ENCODE assay signal across 31 cellular contexts in genomic region chr1:113219828-113220227, GRCh38.
"Had no signal": no experiment of that assay in that cellular context is flagged by ENCODE, and none has a peak within 500 bp of the region (broad histone marks: within the 10 kb centered on the region; RNA-seq: fewer than 3 reads in every experiment).

No MANE protein-coding gene starts in this region.

- H3K36me3 ChIP-seq: brain microvascular endothelial cell had no signal

- H3K4me1 Mint-ChIP-seq: activated CD4-positive, alpha-beta memory T cell treated with anti-CD3 and anti-CD28 coated beads, Interleukin-2, amount 10 ng/mL, durations not matched to agents 7 days and 5 days; activated CD8-positive, alpha-beta memory T cell treated with anti-CD3 and anti-CD28 coated beads, Interleukin-2, amount 10 ng/mL, durations not matched to agents 7 days and 5 days; activated naive CD4-positive, alpha-beta T cell treated with anti-CD3 and anti-CD28 coated beads, Interleukin-2, amount 10 ng/mL, durations not matched to agents 7 days and 5 days; activated naive CD8-positive, alpha-beta T cell treated with anti-CD3 and anti-CD28 coated beads, Interleukin-2, amount 50 U/mL, for 24 hours had no signal

- H3K4me3 Mint-ChIP-seq: activated CD4-positive, alpha-beta memory T cell treated with anti-CD3 and anti-CD28 coated beads, Interleukin-2, amount 10 ng/mL, durations not matched to agents 7 days and 5 days; activated CD8-positive, alpha-beta memory T cell treated with anti-CD3 and anti-CD28 coated beads, Interleukin-2, amount 10 ng/mL, durations not matched to agents 7 days and 5 days; activated naive CD4-positive, alpha-beta T cell treated with anti-CD3 and anti-CD28 coated beads, Interleukin-2, amount 10 ng/mL, durations not matched to agents 7 days and 5 days; activated naive CD8-positive, alpha-beta T cell; activated naive CD8-positive, alpha-beta T cell treated with anti-CD3 and anti-CD28 coated beads, Interleukin-2, amount 50 U/mL, for 24 hours had no signal

- H3K36me3 Mint-ChIP-seq: activated CD8-positive, alpha-beta memory T cell treated with anti-CD3 and anti-CD28 coated beads, Interleukin-2, amount 10 ng/mL, durations not matched to agents 7 days and 5 days; activated naive CD4-positive, alpha-beta T cell treated with anti-CD3 and anti-CD28 coated beads, Interleukin-2, amount 10 ng/mL, durations not matched to agents 7 days and 5 days; activated naive CD8-positive, alpha-beta T cell had no signal

- H3K27me3 Mint-ChIP-seq: activated CD8-positive, alpha-beta memory T cell treated with anti-CD3 and anti-CD28 coated beads, Interleukin-2, amount 10 ng/mL, durations not matched to agents 7 days and 5 days had no signal

- H3K27ac Mint-ChIP-seq: activated CD4-positive, alpha-beta memory T cell treated with anti-CD3 and anti-CD28 coated beads, Interleukin-2, amount 10 ng/mL, durations not matched to agents 7 days and 5 days; activated CD8-positive, alpha-beta memory T cell treated with anti-CD3 and anti-CD28 coated beads, Interleukin-2, amount 10 ng/mL, durations not matched to agents 7 days and 5 days; activated naive CD4-positive, alpha-beta T cell treated with anti-CD3 and anti-CD28 coated beads, Interleukin-2, amount 10 ng/mL, durations not matched to agents 7 days and 5 days; activated naive CD8-positive, alpha-beta T cell; activated naive CD8-positive, alpha-beta T cell treated with anti-CD3 and anti-CD28 coated beads, Interleukin-2, amount 50 U/mL, for 24 hours had no signal

- H3K27ac ChIP-seq: brain microvascular endothelial cell had no signal

- DNase-seq: activated CD4-positive, alpha-beta memory T cell treated with anti-CD3 and anti-CD28 coated beads, Interleukin-2, amount 10 ng/mL, durations not matched to agents 7 days and 5 days; activated CD4-positive, alpha-beta T cell treated with anti-CD3 and anti-CD28 coated beads for 4 hours; activated CD4-positive, alpha-beta T cell treated with anti-CD3 and anti-CD28 coated beads, Interleukin-2, amount 50 U/mL, for 1 hour; activated CD8-positive, alpha-beta memory T cell treated with anti-CD3 and anti-CD28 coated beads for 24 hours; activated CD8-positive, alpha-beta memory T cell treated with anti-CD3 and anti-CD28 coated beads, Interleukin-2, amount 10 ng/mL, durations not matched to agents 7 days and 5 days; activated CD8-positive, alpha-beta memory T cell treated with anti-CD3 and anti-CD28 coated beads, Interleukin-2, amount 50 U/mL, for 48 hours; activated effector memory CD4-positive, alpha-beta T cell treated with Interleukin-2 at 50 U/mL for 16 hours; activated naive CD4-positive, alpha-beta T cell treated with anti-CD3 and anti-CD28 coated beads, Interleukin-2, amount 10 ng/mL, durations not matched to agents 7 days and 5 days; activated naive CD8-positive, alpha-beta T cell treated with anti-CD3 and anti-CD28 coated beads, Interleukin-2, amount 50 U/mL, for 24 hours; activated T-cell treated with anti-CD3 and anti-CD28 coated beads, Interleukin-2, amount 50 U/mL, for 48 hours; anterior cingulate cortex; brain microvascular endothelial cell; NCI-H1105; NCI-H1417 treated with DMSO at 0.1 percent for 48 hours; NCI-H187 treated with DMSO at 0.1 percent for 48 hours; NCI-H2081; NCI-H2171 treated with DMSO at 0.1 percent for 48 hours; NCI-H2227 treated with DMSO at 0.1 percent for 48 hours; NCI-H446; NCI-H510A treated with DMSO at 0.1 percent for 48 hours; NCI-H526 treated with DMSO at 0.1 percent for 48 hours; NCI-H774; RPMI8226; SHP77 treated with DMSO at 0.1 percent for 48 hours; SW 1271; T-helper 1 cell; T-helper 2 cell; T-helper 9 cell had no signal

- H3K9me3 Mint-ChIP-seq: activated CD4-positive, alpha-beta memory T cell treated with anti-CD3 and anti-CD28 coated beads, Interleukin-2, amount 10 ng/mL, durations not matched to agents 7 days and 5 days; activated naive CD4-positive, alpha-beta T cell treated with anti-CD3 and anti-CD28 coated beads, Interleukin-2, amount 10 ng/mL, durations not matched to agents 7 days and 5 days had no signal

- ATAC-seq: activated CD4-positive, CD25-positive, alpha-beta regulatory T cell treated with anti-CD3 and anti-CD28 coated beads, Interleukin-2, amount 50 U/mL, for 24 hours; activated CD8-positive, alpha-beta memory T cell treated with anti-CD3 and anti-CD28 coated beads, Interleukin-2, amount 10 ng/mL, durations not matched to agents 7 days and 5 days; activated naive CD8-positive, alpha-beta T cell treated with anti-CD3 and anti-CD28 coated beads, Interleukin-2, amount 50 U/mL, for 24 hours; Panc1 had no signal
